27 cellular contexts compared by ENCODE assay signal in genomic region chr9:126401581-126401980, GRCh38.
"Had no signal": no experiment of that assay in that cellular context is flagged by ENCODE, and none has a peak within 500 bp of the region (broad histone marks: within the 10 kb centered on the region; RNA-seq: fewer than 3 reads in every experiment).

No MANE protein-coding gene starts in this region.

- H3K9me3 ChIP-seq: Peyer's patch had no signal

- H3K9ac ChIP-seq: KMS-11 had no signal

- H3K27ac ChIP-seq: KMS-11, Peyer's patch had no signal

- ATAC-seq: activated naive CD8-positive, alpha-beta T cell treated with anti-CD3 and anti-CD28 coated beads, Interleukin-2, amount 50 U/mL, for 24 hours; activated T-helper 17 cell treated with anti-CD3 and anti-CD28 coated beads, Interleukin-2, amount 50 U/mL, for 72 hours; PC-3; SK-N-SH treated with all-trans-retinoic acid at 6 μM for 48 hours had no signal

- H3K4me3 ChIP-seq: Peyer's patch had no signal

- H3K4me3 Mint-ChIP-seq: activated CD4-positive, alpha-beta T cell treated with anti-CD3 and anti-CD28 coated beads, Interleukin-2, amount 10 ng/mL, durations not matched to agents 24 days and 14 days; activated naive CD4-positive, alpha-beta T cell treated with anti-CD3 and anti-CD28 coated beads, Interleukin-2, amount 50 U/mL, for 24 hours; activated naive CD8-positive, alpha-beta T cell treated with anti-CD3 and anti-CD28 coated beads, Interleukin-2, amount 50 U/mL, for 24 hours; activated T-cell treated with anti-CD3 and anti-CD28 coated beads, Interleukin-2, amount 50 U/mL, for 72 hours; activated T-helper 17 cell treated with anti-CD3 and anti-CD28 coated beads, Interleukin-2, amount 50 U/mL, for 72 hours; brain had no signal

- H3K4me2 ChIP-seq: KMS-11 had no signal

- H3K27me3 Mint-ChIP-seq: activated naive CD4-positive, alpha-beta T cell treated with anti-CD3 and anti-CD28 coated beads, Interleukin-2, amount 50 U/mL, for 24 hours; activated naive CD8-positive, alpha-beta T cell treated with anti-CD3 and anti-CD28 coated beads, Interleukin-2, amount 50 U/mL, for 24 hours; activated T-helper 17 cell treated with anti-CD3 and anti-CD28 coated beads, Interleukin-2, amount 50 U/mL, for 72 hours had no signal

- DNase-seq: activated CD4-positive, alpha-beta T cell treated with anti-CD3 and anti-CD28 coated beads, Interleukin-2, amount 10 ng/mL, durations not matched to agents 24 days and 14 days; activated CD4-positive, alpha-beta T cell treated with anti-CD3 and anti-CD28 coated beads, Interleukin-2, amount 50 U/mL, for 4 hours; activated effector memory CD4-positive, alpha-beta T cell treated with anti-CD3 and anti-CD28 coated beads, Interleukin-2, amount 50 U/mL, for 16 hours; activated naive CD4-positive, alpha-beta T cell; activated naive CD8-positive, alpha-beta T cell treated with anti-CD3 and anti-CD28 coated beads, Interleukin-2, amount 50 U/mL, for 24 hours; activated T-cell treated with anti-CD3 and anti-CD28 coated beads, Interleukin-2, amount 50 U/mL, for 1 hour; MM.1S; MV-4-11; NCI-H1092; NCI-H1436 treated with DMSO at 0.1 percent for 48 hours; NCI-H1694 treated with DMSO at 0.1 percent for 48 hours; NCI-H2029; NCI-H345; NCI-H524 treated with DMSO at 0.1 percent for 48 hours; NCI-H748 treated with DMSO at 0.1 percent for 48 hours; NK-92 treated with Interleukin-12 subunit alpha and Interleukin-12 subunit beta, amount 100 ng/mL, for 24 hours; PC-3; Peyer's patch; RPMI8226; SHP77 treated with DMSO at 0.1 percent for 48 hours; T-helper 9 cell had no signal

- H3K9me3 Mint-ChIP-seq: activated CD4-positive, alpha-beta T cell treated with anti-CD3 and anti-CD28 coated beads, Interleukin-2, amount 10 ng/mL, durations not matched to agents 24 days and 14 days; activated naive CD4-positive, alpha-beta T cell treated with anti-CD3 and anti-CD28 coated beads, Interleukin-2, amount 50 U/mL, for 24 hours; activated naive CD8-positive, alpha-beta T cell treated with anti-CD3 and anti-CD28 coated beads, Interleukin-2, amount 50 U/mL, for 24 hours; activated T-cell treated with anti-CD3 and anti-CD28 coated beads, Interleukin-2, amount 50 U/mL, for 72 hours; activated T-helper 17 cell treated with anti-CD3 and anti-CD28 coated beads, Interleukin-2, amount 50 U/mL, for 72 hours; brain had no signal

- H3K27me3 ChIP-seq: Peyer's patch had no signal

- H3K27ac Mint-ChIP-seq: activated CD4-positive, alpha-beta T cell treated with anti-CD3 and anti-CD28 coated beads, Interleukin-2, amount 10 ng/mL, durations not matched to agents 24 days and 14 days; activated naive CD4-positive, alpha-beta T cell treated with anti-CD3 and anti-CD28 coated beads, Interleukin-2, amount 50 U/mL, for 24 hours; activated naive CD8-positive, alpha-beta T cell treated with anti-CD3 and anti-CD28 coated beads, Interleukin-2, amount 50 U/mL, for 24 hours; activated T-cell treated with anti-CD3 and anti-CD28 coated beads, Interleukin-2, amount 50 U/mL, for 72 hours; activated T-helper 17 cell treated with anti-CD3 and anti-CD28 coated beads, Interleukin-2, amount 50 U/mL, for 72 hours had no signal

- H3K36me3 Mint-ChIP-seq: activated naive CD4-positive, alpha-beta T cell treated with anti-CD3 and anti-CD28 coated beads, Interleukin-2, amount 50 U/mL, for 24 hours had no signal
